ENCODE assay signal across 8 cellular contexts in genomic region chr3:38039101-38039898, GRCh38. TPM values are rescaled to one million over a fixed set of nuclear protein-coding genes. Genes with fewer than 3 reads are reported as not detected.
A peak's percentile ranks its signal among the peaks of the same experiment; 100 is the strongest.
DNase-seq lines count a peak whose midpoint lies in the region; ATAC-seq and TF ChIP-seq lines count a peak whose summit lies in the region.

Gene DLEC1 (plus strand): TSS chr3:38039208. CDS start chr3:38039226, 18 bp downstream.

- no peaks in the 10 kb centered on the region for H3K9me3 ChIP-seq in iPS DF 6.9 (ENCODE audit: control insufficient read depth, insufficient read depth, low read length)
- H3K9me3 ChIP-seq in spleen, result no peaks in the 10 kb centered on the region

- no CpG with 5 or more reads among the region's 67 CpGs for WGBS in iPS DF 6.9 (ENCODE audit: insufficient coverage, insufficient read length)
- WGBS in spleen, 5 donors, result 1 to 2% (median 2%) methylated on average over 33 to 67 of the region's 67 CpGs

- peak within 1 kb of the TSS; percentile 70 for H3K4me3 Mint-ChIP-seq in activated naive CD8-positive, alpha-beta T cell treated with anti-CD3 and anti-CD28 coated beads for 36 hours

- intact Hi-C loops in spleen (cut with DNase I; ENCODE audit: low total_unique reads), result no loop called here

- H3K4me1 Mint-ChIP-seq in activated naive CD8-positive, alpha-beta T cell treated with anti-CD3 and anti-CD28 coated beads for 36 hours, result peaks cover 27% of the 10 kb centered on the region

- H3K27me3 Mint-ChIP-seq in activated naive CD8-positive, alpha-beta T cell treated with anti-CD3 and anti-CD28 coated beads for 36 hours, result peaks cover 7% of the 10 kb centered on the region

- H3K27ac Mint-ChIP-seq in activated naive CD8-positive, alpha-beta T cell treated with anti-CD3 and anti-CD28 coated beads for 36 hours, result peak within 1 kb of the TSS; percentile 88

- peak within 1 kb of the TSS; percentile 53; the same call in 1 of the 2 replicates for H3K4me3 ChIP-seq in iPS DF 6.9 (ENCODE audit: low read length)
- H3K4me3 ChIP-seq in spleen, result peak within 1 kb of the TSS; percentile 58 to 83 (median 66)

- H3K27me3 ChIP-seq in iPS DF 6.9 (ENCODE audit: control insufficient read depth, insufficient read depth, low read length), result peaks cover 10% of the 10 kb centered on the region; the same call in 1 of the 2 replicates
- no peaks in the 10 kb centered on the region for H3K27me3 ChIP-seq in spleen (replicated peaks in 1 of 7)

- H3K36me3 Mint-ChIP-seq in activated naive CD8-positive, alpha-beta T cell treated with anti-CD3 and anti-CD28 coated beads for 36 hours, result peaks cover 8% of the 10 kb centered on the region

- POLR2A ChIA-PET in RWPE1 (lab: Yijun Ruan, JAX; ENCODE audit: low non-redundant PET), result no interaction called here

- H3K4me1 ChIP-seq in iPS DF 6.9 (ENCODE audit: control insufficient read depth, insufficient read depth, low read length) (peaks cover 7% of the 10 kb centered on the region), spleen (peaks cover 3 to 26% (median 21%) of the 10 kb centered on the region in 6 donors)

- CTCF ChIA-PET in RWPE1 (lab: Yijun Ruan, JAX), result no interaction called here

- DNase-seq in RWPE1 (ENCODE audit: low spot score) (no peak), iPS DF 6.9 (ENCODE audit: low read depth, low spot score) (no peak), spleen (peak; percentile 94), HuH-7 (ENCODE audit: low spot score) (no peak), occipital lobe (lab: John Stamatoyannopoulos, UW) (no peak)
- DNase-seq in activated naive CD8-positive, alpha-beta T cell treated with anti-CD3 and anti-CD28 coated beads for 36 hours, result peak; percentile 84

- H3K9me3 Mint-ChIP-seq in activated naive CD8-positive, alpha-beta T cell treated with anti-CD3 and anti-CD28 coated beads for 36 hours, result peaks cover 9% of the 10 kb centered on the region

- H3K36me3 ChIP-seq in iPS DF 6.9 (ENCODE audit: control insufficient read depth, insufficient read depth, low read length) (no peaks in the 10 kb centered on the region), spleen (no peaks in the 10 kb centered on the region)

- ATAC-seq in GM18520 (IDR thresholded peaks at IDR 0.05; ENCODE audit: unreplicated experiment), result peak; percentile 50
- ATAC-seq in HG02884 (IDR thresholded peaks at IDR 0.05; ENCODE audit: unreplicated experiment), result peak; percentile 62

- peak within 1 kb of the TSS; percentile 37 for H3K27ac ChIP-seq in RWPE1
- no peak within 1 kb of the TSS for H3K27ac ChIP-seq in iPS DF 6.9 (ENCODE audit: low read length)
- peak within 1 kb of the TSS; percentile 48 to 86 (median 67) for H3K27ac ChIP-seq in spleen

- TF ChIP-seq POLR2A in spleen (IDR thresholded peaks at IDR 0.05), result no peak

- TF ChIP-seq CTCF in RWPE1 (conservative IDR thresholded peaks at IDR 0.05; ENCODE audit: low read depth) (no peak), spleen (IDR thresholded peaks at IDR 0.05 in 8 of 11, conservative IDR thresholded peaks at IDR 0.05 in 3 of 11) (no peak)

RNA-seq across cellular contexts. Expression of gene DLEC1, which starts in this region (rescaled TPM):
- total RNA-seq in activated naive CD8-positive, alpha-beta T cell treated with anti-CD3 and anti-CD28 coated beads for 36 hours, result under 1 TPM; 0.12 to 0.52 TPM
- 1 to 10 TPM in 5 of 7 donors, under 1 TPM in 2; 0.52 to 2.3 (median 1.5) TPM for total RNA-seq in spleen
- polyA plus RNA-seq in spleen, result under 1 TPM; 0.36 to 0.57 (median 0.42) TPM
- total RNA-seq in occipital lobe, result 0.78 TPM

Comparison
In these comparisons a context has a peak if more than half of its experiments do, and no peak if none do; other contexts are left out.
1. Peak in DNase-seq in activated naive CD8-positive, alpha-beta T cell treated with anti-CD3 and anti-CD28 coated beads for 36 hours; RNA of the gene not detected or under 1 TPM.